Comparison of ENCODE assay signal across 13 cellular contexts in genomic region chr10:124668517-124669051, GRCh38.
DNase-seq lines count a peak whose midpoint lies in the region; ATAC-seq and TF ChIP-seq lines count a peak whose summit lies in the region.
"Had no signal": no experiment of that assay in that cellular context is flagged by ENCODE, and none has a peak within 500 bp of the region (broad histone marks: within the 10 kb centered on the region; RNA-seq: fewer than 3 reads in every experiment).

No MANE protein-coding gene starts in this region.

- no peak for TF ChIP-seq CTCF in parathyroid adenoma (IDR thresholded peaks at IDR 0.05)
- TF ChIP-seq CTCF in vagina (IDR thresholded peaks at IDR 0.05): no peak

- ATAC-seq in Right ventricle myocardium inferior: peak; percentile 64
- ATAC-seq: gastroesophageal sphincter had no signal

- H3K4me3 ChIP-seq in parathyroid adenoma (ENCODE audit: low read depth, low read length) (no peak overlapping the region), vagina (no peak overlapping the region)
- H3K4me3 ChIP-seq: gastroesophageal sphincter had no signal

- H3K4me2 ChIP-seq in parathyroid adenoma (ENCODE audit: low read length): no peak overlapping the region

- H3K27ac ChIP-seq in parathyroid adenoma: peak overlapping the region; percentile 82
- H3K27ac ChIP-seq in vagina: peak overlapping the region; percentile 33

- DNase-seq in Right ventricle myocardium inferior (ENCODE audit: missing footprints) (peak; percentile 53), cardiac septum (ENCODE audit: low spot score) (no peak), erythroblast (lab: John Stamatoyannopoulos, UW) (peak; percentile 44), vagina (ENCODE audit: extremely low spot score in 2 of 2) (no peak), DMS153 (lab: John Stamatoyannopoulos, UW) (no peak), foreskin melanocyte (no peak), Kasumi-1 (lab: John Stamatoyannopoulos, UW) (no peak)
- DNase-seq: activated CD4-positive, CD25-positive, alpha-beta regulatory T cell treated with anti-CD3 and anti-CD28 coated beads, Interleukin-2, amount 50 U/mL, for 72 hours; DMS 273 treated with DMSO at 0.1 percent for 48 hours; effector CD4-positive, alpha-beta T cell; NCI-H2171 had no signal

- TF ChIP-seq POLR2A in erythroblast (IDR thresholded peaks at IDR 0.05; ENCODE audit: low read length) (no peak), vagina (IDR thresholded peaks at IDR 0.05) (no peak)

- no peak overlapping the region for H3K9ac ChIP-seq in parathyroid adenoma

- peaks cover 47% of the 10 kb centered on the region for H3K4me1 ChIP-seq in parathyroid adenoma
- H3K4me1 ChIP-seq in vagina: peaks cover 81% of the 10 kb centered on the region

- no peaks in the 10 kb centered on the region for H3K9me3 ChIP-seq in parathyroid adenoma (ENCODE audit: control insufficient read depth, low read length)
- H3K9me3 ChIP-seq in vagina: no peaks in the 10 kb centered on the region
- H3K9me3 ChIP-seq: gastroesophageal sphincter had no signal

- no peaks in the 10 kb centered on the region for H3K36me3 ChIP-seq in parathyroid adenoma (ENCODE audit: control insufficient read depth, insufficient read depth, low read length)
- H3K36me3 ChIP-seq in vagina: no peaks in the 10 kb centered on the region

- no peaks in the 10 kb centered on the region for H3K27me3 ChIP-seq in parathyroid adenoma (ENCODE audit: control insufficient read depth, insufficient read depth, low read length)
- H3K27me3 ChIP-seq in vagina: no peaks in the 10 kb centered on the region
- H3K27me3 ChIP-seq: gastroesophageal sphincter had no signal

- H3K79me2 ChIP-seq in parathyroid adenoma: peaks cover 86% of the 10 kb centered on the region

- intact Hi-C loops in Right ventricle myocardium inferior (cut with DNase I) (no loop called here), cardiac septum (cut with DNase I) (no loop called here), vagina (cut with DNase I) (no loop called here)

- peak overlapping the region; percentile 61 for H2AFZ ChIP-seq in parathyroid adenoma

Comparison
In these comparisons a context has a peak if more than half of its experiments do, and no peak if none do; other contexts are left out.
1. DNase-seq: peak in Right ventricle myocardium inferior (single experiment) and erythroblast (2 of 2); none in cardiac septum (single experiment), vagina (0 of 2), DMS153 (single experiment), foreskin melanocyte (single experiment) and Kasumi-1 (0 of 2).